Comparison of ENCODE assay signal across 10 cellular contexts in genomic region chr13:96081888-96082287, GRCh38. TPM values are rescaled to one million over a fixed set of nuclear protein-coding genes. Genes with fewer than 3 reads are reported as not detected.
"Had no signal": no experiment of that assay in that cellular context is flagged by ENCODE, and none has a peak within 500 bp of the region (broad histone marks: within the 10 kb centered on the region; RNA-seq: fewer than 3 reads in every experiment).

No MANE protein-coding gene starts in this region.

- H3K36me3 ChIP-seq: HAP-1 had no signal

- H3K9me3 ChIP-seq: HAP-1 had no signal

- H3K4me3 ChIP-seq: GM23248, HAP-1, K562 had no signal

- H3K4me1 ChIP-seq: HAP-1 had no signal

- FAIRE-seq: H1, K562 had no signal

- H2AFZ ChIP-seq: GM23248 had no signal

- DNase-seq: H7, HFFc6, IMR-90, KG1 had no signal

- ATAC-seq: HCT116, K562 had no signal

- H3K9ac ChIP-seq: GM23248 had no signal

- H3K27ac ChIP-seq: GM23248, HL-60 had no signal

RNA-seq across cellular contexts. Expression of gene HS6ST3, which starts 8.0 kb away (rescaled TPM):
- total RNA-seq: HFFc6, IMR-90, K562 had no signal
- polyA plus RNA-seq: GM23248, IMR-90, K562 had no signal
